In genomic region chr10:73931767-73932624, GRCh38 we compare ENCODE assay signal across 2 cellular contexts.
A peak's percentile ranks its signal among the peaks of the same experiment; 100 is the strongest.
TF ChIP-seq lines count a peak whose summit lies in the region.

No MANE protein-coding gene starts in this region.

TF ChIP-seq in WTC11, 78 proteins besides CTCF, POLR2A, EP300 and RAD21 (continued from another document):
- no peak for TF ChIP-seq AR (CRISPR knock-in tag; IDR thresholded peaks at IDR 0.05)
- peak; percentile 99 for TF ChIP-seq NFE2L1 (CRISPR knock-in tag; IDR thresholded peaks at IDR 0.05)
- TF ChIP-seq ZNF423 (CRISPR knock-in tag; IDR thresholded peaks at IDR 0.05): 0 out of 2 replicates have a peak, but pooled peaks have one; percentile 8
- TF ChIP-seq ATF1 (CRISPR knock-in tag; IDR thresholded peaks at IDR 0.05): no peak

TF ChIP-seq in H1, 55 proteins besides CTCF, POLR2A, EP300 and RAD21 (continued from another document):
- TF ChIP-seq TCF12 (IDR thresholded peaks at IDR 0.05; ENCODE audit: low read depth, low read length) (peak; percentile 77; the same call in 1 of the 2 replicates), CTBP2 (IDR thresholded peaks at IDR 0.05; ENCODE audit: borderline replicate concordance, insufficient read depth, insufficient read length, low read length) (peak; percentile 33), MAFK (IDR thresholded peaks at IDR 0.05; ENCODE audit: low read depth, low read length) (peak; percentile 96), SAP30 (IDR thresholded peaks at IDR 0.05; ENCODE audit: insufficient read depth, insufficient replicate concordance, low read length) (no peak), SIN3A (conservative IDR thresholded peaks at IDR 0.05 in 1 of 2, IDR thresholded peaks at IDR 0.05 in 1 of 2; ENCODE audit: low read depth in 1 of 2, low read length in 2 of 2) (0 out of 4 replicates have a peak, but pooled peaks of 1 of the 2 experiments have one; percentile 42), JUND (IDR thresholded peaks at IDR 0.05; ENCODE audit: low read length) (peak; percentile 84), CREB1 (IDR thresholded peaks at IDR 0.05) (no peak), BACH1 (IDR thresholded peaks at IDR 0.05; ENCODE audit: low read length) (peak; percentile 98), TAF1 (IDR thresholded peaks at IDR 0.05; ENCODE audit: low read depth, low read length) (0 out of 2 replicates have a peak, but pooled peaks have one; percentile 20), JUN (IDR thresholded peaks at IDR 0.05; ENCODE audit: low read depth, low read length) (peak; percentile 66; the same call in 1 of the 2 replicates)
